8 cellular contexts compared by ENCODE assay signal in the genomic region with DNA sequence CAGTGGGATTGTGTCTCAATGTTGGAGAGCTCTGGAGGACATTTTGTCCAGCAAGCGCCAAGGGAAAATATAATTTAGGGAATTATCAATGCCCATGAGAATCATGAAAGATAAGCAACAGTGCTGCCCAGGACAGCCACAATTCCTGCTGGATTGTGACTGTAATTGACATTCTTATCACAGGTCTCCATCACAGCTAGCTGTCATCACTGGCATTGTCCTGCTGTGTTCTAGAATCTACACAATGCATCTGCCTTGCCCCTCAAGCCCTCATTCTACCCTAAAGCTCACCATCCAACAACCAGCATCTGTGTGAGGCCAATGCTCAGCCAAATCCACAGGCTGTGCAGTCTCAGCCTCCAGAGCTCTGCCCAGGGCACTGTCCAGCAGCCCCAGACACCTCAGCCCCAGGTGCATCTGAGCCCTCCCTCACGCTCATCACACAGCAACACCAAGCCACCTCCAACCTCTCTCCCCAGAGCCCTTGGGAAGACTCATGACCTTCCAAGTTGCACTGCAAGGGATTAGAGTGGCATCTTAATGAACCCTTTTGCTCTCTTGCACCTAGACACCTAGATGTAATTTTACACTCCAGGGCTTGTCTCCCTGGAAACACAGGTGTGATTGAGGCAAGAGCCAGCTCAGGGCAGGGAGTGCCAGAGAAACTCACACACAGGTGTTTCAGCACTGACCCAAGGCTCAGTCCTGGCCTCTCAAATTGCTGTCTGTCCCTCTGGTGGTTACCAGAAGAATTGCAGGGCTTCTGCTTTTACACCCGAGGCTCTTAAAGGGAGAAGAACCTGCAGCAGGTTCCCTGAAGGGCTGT.
DNase-seq lines count a peak whose midpoint lies in the region; FAIRE-seq and TF ChIP-seq lines count a peak whose summit lies in the region.

No MANE protein-coding gene starts in this region.

- POLR2A ChIA-PET in Caco-2 (lab: Charles Lee): interaction anchor here (0.6 kb wide), 1 partner anchor 1888 kb away, joined by 3 read pairs; no protein-coding TSS in a partner anchor

- H3K4me1 ChIP-seq in Caco-2: no peaks in the 10 kb centered on the region

- no peaks in the 10 kb centered on the region for H3K9me3 Mint-ChIP-seq in Caco-2 (ENCODE audit: unreplicated experiment)

- intact Hi-C loops in Caco-2 (cut with micrococcal nuclease; ENCODE audit: unreplicated experiment): no loop called here

- H3K4me3 Mint-ChIP-seq in Caco-2 (ENCODE audit: unreplicated experiment): no peak overlapping the region

- H3K27me3 ChIP-seq in Caco-2 (replicated peaks; ENCODE audit: control insufficient read depth, insufficient read depth, low read length) (no peaks in the 10 kb centered on the region; the same call in 1 of the 2 replicates), bronchial epithelial cell (ENCODE audit: control insufficient read depth, insufficient read depth, low read length) (no peaks in the 10 kb centered on the region)

- CTCF ChIA-PET in Caco-2 (lab: Charles Lee): interaction anchor here (0.6 to 1.9 kb wide), 3 partner anchors 14 to 332 kb away, joined by 3 to 6 read pairs (median 4); no protein-coding TSS in a partner anchor

- TF ChIP-seq CTCF in Caco-2 (IDR thresholded peaks at IDR 0.05; ENCODE audit: insufficient read depth in 1 of 2, low read depth in 1 of 2, low read length in 1 of 2, severe bottlenecking in 1 of 2, unreplicated experiment in 1 of 2): peak; percentile 98 to 99
- peak; percentile 88 for TF ChIP-seq CTCF in bronchial epithelial cell (IDR thresholded peaks at IDR 0.05; ENCODE audit: insufficient read depth, low read length, severe bottlenecking)

- H3K27ac Mint-ChIP-seq in Caco-2 (ENCODE audit: unreplicated experiment): no peak overlapping the region

- H3K36me3 Mint-ChIP-seq in Caco-2 (ENCODE audit: insufficient read depth, unreplicated experiment): peaks cover 4% of the 10 kb centered on the region

- H3K4me3 ChIP-seq in Caco-2 (ENCODE audit: low read depth, low read length) (no peak overlapping the region), bronchial epithelial cell (ENCODE audit: low read depth, low read length) (no peak overlapping the region)

- H3K9me3 ChIP-seq in Caco-2: no peaks in the 10 kb centered on the region

- peak; percentile 50 for FAIRE-seq in bronchial epithelial cell (lab: Jason Lieb, UNC)

- H3K27me3 Mint-ChIP-seq in Caco-2 (ENCODE audit: insufficient read depth, unreplicated experiment): peaks cover 57% of the 10 kb centered on the region

- no TSS peak for BruUV-seq in Caco-2 (replicated peaks; lab: Mats Ljungman, UMichigan)

- H3K4me1 Mint-ChIP-seq in Caco-2 (ENCODE audit: low read depth, unreplicated experiment): no peaks in the 10 kb centered on the region

- H3K36me3 ChIP-seq in Caco-2 (ENCODE audit: control insufficient read depth, insufficient read depth, low read length): no peaks in the 10 kb centered on the region
- no peaks in the 10 kb centered on the region for H3K36me3 ChIP-seq in bronchial epithelial cell (ENCODE audit: control insufficient read depth, insufficient read depth, low read length)

- DNase-seq in Caco-2 (peak; percentile 81), GM19240 (ENCODE audit: insufficient read length, low spot score) (peak; percentile 63), LHCN-M2 (ENCODE audit: low read depth) (peak; percentile 18), RKO (ENCODE audit: low spot score) (peak; percentile 81), bronchial epithelial cell (ENCODE audit: low read depth) (peak; percentile 65), kidney tubule cell (ENCODE audit: low spot score) (peak; percentile 63), stromal cell of bone marrow (ENCODE audit: low read depth) (peak; percentile 11), NK-92 (lab: John Stamatoyannopoulos, UW; ENCODE audit: unreplicated experiment) (no peak)
